ENCODE assay signal across 13 cellular contexts in genomic region chr9:110129460-110129859, GRCh38.
DNase-seq lines count a peak whose midpoint lies in the region; ATAC-seq and TF ChIP-seq lines count a peak whose summit lies in the region.
"Had no signal": no experiment of that assay in that cellular context is flagged by ENCODE, and none has a peak within 500 bp of the region (broad histone marks: within the 10 kb centered on the region; RNA-seq: fewer than 3 reads in every experiment).

No MANE protein-coding gene starts in this region.

- H3K27ac ChIP-seq in RWPE2 (ENCODE audit: poor library complexity, severe bottlenecking) = peak overlapping the region; percentile 62
- H3K27ac ChIP-seq: epithelial cell of prostate, KMS-11 had no signal

- H3K36me3 ChIP-seq in RWPE2 (ENCODE audit: low read depth) = peaks cover 1% of the 10 kb centered on the region; the same call in 1 of the 2 replicates

- H3K27me3 Mint-ChIP-seq in osteocyte (ENCODE audit: unreplicated experiment) = no peaks in the 10 kb centered on the region
- H3K27me3 Mint-ChIP-seq: CD4-positive, CD25-positive, alpha-beta regulatory T cell had no signal

- H3K4me3 ChIP-seq in RWPE2 (ENCODE audit: severe bottlenecking) = no peak overlapping the region

- H3K27ac Mint-ChIP-seq in osteocyte (ENCODE audit: unreplicated experiment) = peak overlapping the region; percentile 99

- ATAC-seq in GM18511 (IDR thresholded peaks at IDR 0.05; ENCODE audit: unreplicated experiment) (peak; percentile 21), HG02571 (IDR thresholded peaks at IDR 0.05; ENCODE audit: unreplicated experiment) (peak; percentile 11), RWPE2 (ENCODE audit: low read depth) (no peak), HG03175 (IDR thresholded peaks at IDR 0.05; ENCODE audit: unreplicated experiment) (no peak)

- peaks cover 31% of the 10 kb centered on the region for H3K4me1 ChIP-seq in RWPE2 (ENCODE audit: insufficient read depth, poor library complexity, severe bottlenecking)

- TF ChIP-seq CTCF in RWPE2 (IDR thresholded peaks at IDR 0.05; ENCODE audit: poor library complexity, severe bottlenecking) (no peak), osteocyte (IDR thresholded peaks at IDR 0.05) (no peak)

- no peaks in the 10 kb centered on the region for H3K36me3 Mint-ChIP-seq in osteocyte (ENCODE audit: unreplicated experiment)

- DNase-seq in RWPE2 (ENCODE audit: low spot score) = no peak
- no peak for DNase-seq in osteocyte (ENCODE audit: extremely low spot score, unreplicated experiment)
- DNase-seq in anterior cingulate cortex (lab: John Stamatoyannopoulos, UW) = no peak
- no peak for DNase-seq in DMS153 treated with DMSO at 0.1 percent for 48 hours (lab: John Stamatoyannopoulos, UW; ENCODE audit: unreplicated experiment)
- DNase-seq in DMS53 (lab: John Stamatoyannopoulos, UW) = no peak
- DNase-seq: activated CD8-positive, alpha-beta memory T cell treated with anti-CD3 and anti-CD28 coated beads for 24 hours; CD4-positive, CD25-positive, alpha-beta regulatory T cell; NCI-H524 had no signal

- peaks cover 87% of the 10 kb centered on the region for H3K4me1 Mint-ChIP-seq in osteocyte (ENCODE audit: unreplicated experiment)

- no peaks in the 10 kb centered on the region for H3K9me3 ChIP-seq in RWPE2 (ENCODE audit: severe bottlenecking)

- no peaks in the 10 kb centered on the region for H3K9me3 Mint-ChIP-seq in osteocyte (ENCODE audit: unreplicated experiment)
- H3K9me3 Mint-ChIP-seq: CD4-positive, CD25-positive, alpha-beta regulatory T cell had no signal

- H3K27me3 ChIP-seq in RWPE2 (ENCODE audit: insufficient read depth, poor library complexity, severe bottlenecking) = no peaks in the 10 kb centered on the region

- H3K4me3 Mint-ChIP-seq in osteocyte (ENCODE audit: unreplicated experiment) = no peak overlapping the region
- H3K4me3 Mint-ChIP-seq: CD4-positive, CD25-positive, alpha-beta regulatory T cell had no signal

Comparison
In these comparisons a context has a peak if more than half of its experiments do, and no peak if none do; other contexts are left out.
1. ATAC-seq: peak in GM18511 (single experiment) and HG02571 (single experiment); none in RWPE2 (single experiment) and HG03175 (single experiment).